In the genomic region with DNA sequence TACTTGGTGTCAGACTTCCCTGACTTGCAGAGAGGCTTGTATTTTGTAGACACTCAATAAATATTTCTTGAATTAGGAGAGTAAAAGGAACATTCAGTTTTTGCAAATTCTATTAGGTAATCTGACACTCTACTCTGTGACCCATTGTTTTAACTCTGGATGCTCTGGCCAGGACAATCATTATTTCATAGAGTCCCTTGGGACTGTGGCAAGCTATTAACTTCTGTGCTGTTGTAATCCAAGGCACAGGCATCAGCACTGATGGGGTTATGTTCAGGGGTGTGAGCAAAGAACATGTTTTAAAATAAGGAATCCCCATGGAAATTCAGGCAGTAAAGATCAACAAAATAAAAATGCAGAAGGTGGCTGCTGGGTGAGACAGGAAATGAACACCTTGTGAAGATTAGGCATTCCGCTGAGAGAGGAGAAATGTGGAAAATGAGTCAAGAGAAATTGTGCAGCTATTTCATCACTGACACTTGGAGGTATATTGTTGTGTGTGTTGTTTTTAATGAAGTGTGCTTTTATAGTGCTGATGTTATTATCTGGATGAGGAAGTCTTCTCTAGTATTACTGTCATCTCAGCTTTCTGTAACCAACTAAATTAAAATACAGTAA, we compare ENCODE assay signal across 17 cellular contexts.
DNase-seq lines count a peak whose midpoint lies in the region; ATAC-seq, FAIRE-seq and TF ChIP-seq lines count a peak whose summit lies in the region.
"Had no signal": no experiment of that assay in that cellular context is flagged by ENCODE, and none has a peak within 500 bp of the region (broad histone marks: within the 10 kb centered on the region; RNA-seq: fewer than 3 reads in every experiment).

No MANE protein-coding gene starts in this region.

- H3K9me3 Mint-ChIP-seq in glutamatergic neuron (ENCODE audit: unreplicated experiment) (no peaks in the 10 kb centered on the region), type B pancreatic cell (no peaks in the 10 kb centered on the region)

- TF ChIP-seq EP300 in K562 (IDR thresholded peaks at IDR 0.05; ENCODE audit: low read length) = no peak

- H3K36me3 ChIP-seq in heart left ventricle (no peaks in the 10 kb centered on the region), right atrium auricular region (no peaks in the 10 kb centered on the region), K562 (ENCODE audit: control insufficient read depth, insufficient read depth, low read length) (no peaks in the 10 kb centered on the region)

- H3K4me1 ChIP-seq in heart left ventricle (peaks cover 0 to 24% (median 7%) of the 10 kb centered on the region in 12 donors), right atrium auricular region (peaks cover 0 to 5% of the 10 kb centered on the region in 2 donors), K562 (replicated peaks in 1 of 2; ENCODE audit: control insufficient read depth in 2 of 2, insufficient read depth in 2 of 2, low read length in 2 of 2) (no peaks in the 10 kb centered on the region)

- in situ Hi-C loops in K562 (cut with MboI) = no loop called here
- in situ Hi-C loops in KBM-7 (cut with MboI; ENCODE audit: low pct_unique_long_range_greater_than_20kb, low sequenced_read_pairs) = no loop called here

- ATAC-seq in heart left ventricle (peak in 3 of 4 donors; percentile 39 to 53 (median 52)), K562 (no peak), GM19035 (IDR thresholded peaks at IDR 0.05; ENCODE audit: unreplicated experiment) (no peak)
- ATAC-seq: esophagus mucosa had no signal

- H3K4me3 Mint-ChIP-seq in glutamatergic neuron (ENCODE audit: unreplicated experiment) (peak overlapping the region; percentile 6), type B pancreatic cell (no peak overlapping the region)
- H3K4me3 Mint-ChIP-seq: activated naive CD8-positive, alpha-beta T cell had no signal

- 64 to 92% (median 79%) methylated on average over 1 of the region's 1 CpG for WGBS in heart left ventricle, 4 donors
- 83% methylated on average over 1 of the region's 1 CpG for WGBS in K562 (ENCODE audit: insufficient coverage, low coverage, missing lambda C conversion rate)

- H3K27me3 ChIP-seq in heart left ventricle (no peaks in the 10 kb centered on the region), right atrium auricular region (no peaks in the 10 kb centered on the region), K562 (ENCODE audit: control insufficient read depth in 2 of 2, insufficient read depth in 2 of 2, low read length in 2 of 2) (no peaks in the 10 kb centered on the region)
- H3K27me3 ChIP-seq: neutrophil had no signal

- H3K4me2 ChIP-seq in K562 (ENCODE audit: insufficient read depth, low read length) = no peak overlapping the region

- H3K36me3 Mint-ChIP-seq in glutamatergic neuron (ENCODE audit: unreplicated experiment) = peaks cover 14% of the 10 kb centered on the region
- H3K36me3 Mint-ChIP-seq in type B pancreatic cell = peaks cover 13% of the 10 kb centered on the region

- no peak overlapping the region for H3K4me3 ChIP-seq in heart left ventricle
- no peak overlapping the region for H3K4me3 ChIP-seq in right atrium auricular region
- H3K4me3 ChIP-seq in K562 = no peak overlapping the region

- H3K27ac ChIP-seq in heart left ventricle (no peak overlapping the region), right atrium auricular region (no peak overlapping the region), K562 (ENCODE audit: extremely low read depth, low read depth, low read length) (no peak overlapping the region)
- H3K27ac ChIP-seq: neutrophil had no signal

- no TSS peak for BruUV-seq in K562 (replicated peaks; lab: Mats Ljungman, UMichigan)

- DNase-seq in heart left ventricle (no peak), right atrium auricular region (ENCODE audit: low spot score) (no peak), K562 (ENCODE audit: extremely low read depth in 1 of 4, low spot score in 3 of 4) (no peak), glutamatergic neuron (no peak), type B pancreatic cell (ENCODE audit: extremely low spot score, unreplicated experiment) (no peak), HT-29 (ENCODE audit: low spot score) (no peak), KBM-7 (no peak)
- DNase-seq: activated CD8-positive, alpha-beta memory T cell treated with anti-CD3 and anti-CD28 coated beads, Interleukin-2, amount 50 U/mL, for 4 hours; COR-L47; MV-4-11; NCI-H2171 treated with DMSO at 0.1 percent for 48 hours; small intestine had no signal

- no peak for TF ChIP-seq POLR2A in heart left ventricle (IDR thresholded peaks at IDR 0.05)
- no peak for TF ChIP-seq POLR2A in K562 (conservative IDR thresholded peaks at IDR 0.05)

- H3K27ac Mint-ChIP-seq in glutamatergic neuron (ENCODE audit: unreplicated experiment) (peak overlapping the region; percentile 13), type B pancreatic cell (peak overlapping the region; percentile 6)
- H3K27ac Mint-ChIP-seq: activated naive CD8-positive, alpha-beta T cell had no signal

- no peak overlapping the region for H3K9ac ChIP-seq in K562 (ENCODE audit: insufficient read depth in 1 of 2, low read depth in 2 of 2, low read length in 2 of 2)

- H3K27me3 Mint-ChIP-seq in glutamatergic neuron (ENCODE audit: unreplicated experiment) = no peaks in the 10 kb centered on the region
- H3K27me3 Mint-ChIP-seq in type B pancreatic cell = no peaks in the 10 kb centered on the region
- H3K27me3 Mint-ChIP-seq: activated naive CD8-positive, alpha-beta T cell had no signal

- H2AFZ ChIP-seq in K562 (ENCODE audit: low read depth, low read length) = no peak overlapping the region

- no peaks in the 10 kb centered on the region for H3K79me2 ChIP-seq in K562 (ENCODE audit: control insufficient read depth, insufficient read depth, low read length)

- H3K9me1 ChIP-seq in K562 (ENCODE audit: control insufficient read depth, insufficient read depth, low read length) = no peaks in the 10 kb centered on the region

- H3K9me3 ChIP-seq in heart left ventricle = peaks cover 0 to 4% (median 0%) of the 10 kb centered on the region in 12 donors
- H3K9me3 ChIP-seq in right atrium auricular region = no peaks in the 10 kb centered on the region
- H3K9me3 ChIP-seq in K562 (replicated peaks; ENCODE audit: control insufficient read depth, insufficient read depth, low read depth, low read length) = no peaks in the 10 kb centered on the region
- H3K9me3 ChIP-seq: neutrophil had no signal

- TF ChIP-seq RAD21 in K562 (CRISPR knock-in tag; conservative IDR thresholded peaks at IDR 0.05 in 1 of 2, IDR thresholded peaks at IDR 0.05 in 1 of 2) = no peak

- H4K20me1 ChIP-seq in K562 (replicated peaks; ENCODE audit: control insufficient read depth, insufficient read depth, low read length) = no peaks in the 10 kb centered on the region

- POLR2A ChIA-PET in K562 (lab: Yijun Ruan, JAX) = interaction anchor here (0.6 to 1.0 kb wide), 2 partner anchors 28 to 33 kb away, joined by 3 to 4 read pairs; no protein-coding TSS in a partner anchor

- H3K4me1 Mint-ChIP-seq in glutamatergic neuron (ENCODE audit: low read depth, unreplicated experiment) = peaks cover 11% of the 10 kb centered on the region
- peaks cover 14% of the 10 kb centered on the region for H3K4me1 Mint-ChIP-seq in type B pancreatic cell (ENCODE audit: unreplicated experiment)

- no peak for FAIRE-seq in K562 (lab: Jason Lieb, UNC)
- FAIRE-seq: GM18507, small intestine had no signal

- intact Hi-C loops in heart left ventricle (cut with DNase I) = no loop called here
- intact Hi-C loops in K562 (cut with micrococcal nuclease) = no loop called here

- CTCF ChIA-PET in K562 (lab: Yijun Ruan, JAX; ENCODE audit: low intra/inter-chr PET ratio) = no interaction called here

- no peak for TF ChIP-seq CTCF in heart left ventricle (IDR thresholded peaks at IDR 0.05)
- TF ChIP-seq CTCF in right atrium auricular region (IDR thresholded peaks at IDR 0.05) = no peak
- TF ChIP-seq CTCF in K562 (IDR thresholded peaks at IDR 0.05 in 2 of 3, conservative IDR thresholded peaks at IDR 0.05 in 1 of 3; ENCODE audit: insufficient read depth in 2 of 3, low read depth in 1 of 3, low read length in 3 of 3) = no peak
- TF ChIP-seq CTCF in glutamatergic neuron (IDR thresholded peaks at IDR 0.05; ENCODE audit: partially characterized antibody, unreplicated experiment) = no peak
- TF ChIP-seq CTCF in type B pancreatic cell (conservative IDR thresholded peaks at IDR 0.05) = no peak

TF ChIP-seq in K562, 482 proteins besides CTCF, POLR2A, EP300 and RAD21:
- TF ChIP-seq ZNF316 (IDR thresholded peaks at IDR 0.05) (0 out of 2 replicates have a peak, but pooled peaks have one; percentile 1), HIVEP1 (CRISPR knock-in tag; IDR thresholded peaks at IDR 0.05) (no peak), SIN3A (IDR thresholded peaks at IDR 0.05; ENCODE audit: borderline replicate concordance in 2 of 2, control insufficient read depth in 1 of 2, low read depth in 2 of 2, low read length in 2 of 2) (no peak)
- TF ChIP-seq, protein P1, sequence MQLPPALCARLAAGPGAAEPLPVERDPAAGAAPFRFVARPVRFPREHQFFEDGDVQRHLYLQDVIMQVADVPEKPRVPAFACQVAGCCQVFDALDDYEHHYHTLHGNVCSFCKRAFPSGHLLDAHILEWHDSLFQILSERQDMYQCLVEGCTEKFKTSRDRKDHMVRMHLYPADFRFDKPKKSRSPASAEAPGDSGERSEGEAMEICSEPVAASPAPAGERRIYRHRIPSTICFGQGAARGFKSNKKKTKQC (CRISPR knock-in tag; IDR thresholded peaks at IDR 0.05) = no peak

Comparison
In these comparisons a context has a peak if more than half of its experiments do, and no peak if none do; other contexts are left out.
1. ATAC-seq: peak in heart left ventricle (3 of 4); none in K562 (single experiment) and GM19035 (single experiment).